ENCODE assay signal across 1 cellular context in genomic region chr20:37295001-37295400, GRCh38.
TF ChIP-seq lines count a peak whose summit lies in the region.

No MANE protein-coding gene starts in this region.

TF ChIP-seq in IMR-90, 13 proteins besides CTCF, POLR2A, EP300 and RAD21:
- peak; percentile 70 for TF ChIP-seq USF2 (IDR thresholded peaks at IDR 0.05; ENCODE audit: low read depth, low read length)
- TF ChIP-seq RFX5 (IDR thresholded peaks at IDR 0.05; ENCODE audit: low read depth, low read length), result no peak
- TF ChIP-seq BHLHE40 (IDR thresholded peaks at IDR 0.05; ENCODE audit: low read depth, low read length), result no peak; the same call in 1 of the 2 replicates
- peak; percentile 45; the same call in 1 of the 2 replicates for TF ChIP-seq CHD1 (IDR thresholded peaks at IDR 0.05; ENCODE audit: low read depth, low read length)
- no peak for TF ChIP-seq MAZ (IDR thresholded peaks at IDR 0.05; ENCODE audit: borderline replicate concordance, low read depth, low read length)
- TF ChIP-seq FOS (IDR thresholded peaks at IDR 0.05; ENCODE audit: low read depth, low read length), result peak; percentile 90
- TF ChIP-seq CEBPB (IDR thresholded peaks at IDR 0.05; ENCODE audit: low read depth, low read length), result 0 out of 2 replicates have a peak, but pooled peaks have one; percentile 1
- no peak for TF ChIP-seq ELK1 (IDR thresholded peaks at IDR 0.05; ENCODE audit: borderline replicate concordance, low read depth, low read length)
- TF ChIP-seq MAFK (IDR thresholded peaks at IDR 0.05; ENCODE audit: low read depth, low read length), result peak; percentile 65
- TF ChIP-seq NFE2L2 (IDR thresholded peaks at IDR 0.05; ENCODE audit: low read depth, low read length), result no peak
- peak; percentile 85; the same call in 1 of the 2 replicates for TF ChIP-seq MXI1 (IDR thresholded peaks at IDR 0.05; ENCODE audit: borderline replicate concordance, low read depth, low read length)
- no peak for TF ChIP-seq SMC3 (IDR thresholded peaks at IDR 0.05; ENCODE audit: low read depth, low read length)
- TF ChIP-seq RCOR1 (IDR thresholded peaks at IDR 0.05; ENCODE audit: insufficient replicate concordance, low read length), result no peak
TF ChIP-seq in IMR-90: peak in this region for 6.
